Comparison of ENCODE assay signal across 33 cellular contexts in genomic region chr4:184111433-184111832, GRCh38.
"Had no signal": no experiment of that assay in that cellular context is flagged by ENCODE, and none has a peak within 500 bp of the region (broad histone marks: within the 10 kb centered on the region; RNA-seq: fewer than 3 reads in every experiment).

No MANE protein-coding gene starts in this region.

- H3K27ac ChIP-seq: adrenal gland, esophagus squamous epithelium, gastroesophageal sphincter, WERI-Rb-1 had no signal

- H3K4me3 ChIP-seq: adrenal gland, body of pancreas, esophagus squamous epithelium, gastroesophageal sphincter had no signal

- H3K9me3 ChIP-seq: adrenal gland, body of pancreas, esophagus squamous epithelium had no signal

- H3K27ac Mint-ChIP-seq: activated B cell treated with CpG ODN at 0.5 μM for 24 hours; activated CD8-positive, alpha-beta T cell treated with anti-CD3 and anti-CD28 coated beads for 36 hours; activated naive CD8-positive, alpha-beta T cell; activated T-helper 17 cell treated with anti-CD3 and anti-CD28 coated beads, Interleukin-2, amount 50 U/mL, for 72 hours; effector memory CD8-positive, alpha-beta T cell; T-helper 17 cell; T-helper 2 cell treated with Interferon-gamma antibody and Interleukin-4, amounts not matched to agents 5 μg/mL and 100 μg/mL, for 36 hours had no signal

- H3K4me1 Mint-ChIP-seq: activated B cell treated with CpG ODN at 0.5 μM for 24 hours; activated T-helper 17 cell treated with anti-CD3 and anti-CD28 coated beads, Interleukin-2, amount 50 U/mL, for 72 hours had no signal

- H3K36me3 Mint-ChIP-seq: activated naive CD8-positive, alpha-beta T cell had no signal

- H3K27me3 ChIP-seq: adrenal gland, body of pancreas had no signal

- H3K36me3 ChIP-seq: adrenal gland, esophagus squamous epithelium, gastroesophageal sphincter, WERI-Rb-1 had no signal

- ATAC-seq: activated CD4-positive, CD25-positive, alpha-beta regulatory T cell treated with anti-CD3 and anti-CD28 coated beads, Interleukin-2, amount 50 U/mL, for 24 hours; activated CD8-positive, alpha-beta T cell treated with anti-CD3 and anti-CD28 coated beads for 36 hours; activated T-cell treated with anti-CD3 and anti-CD28 coated beads, Interleukin-2, amount 50 U/mL, for 4 hours; activated T-helper 17 cell treated with anti-CD3 and anti-CD28 coated beads, Interleukin-2, amount 50 U/mL, for 72 hours; body of pancreas; effector memory CD8-positive, alpha-beta T cell; gastroesophageal sphincter; T-helper 17 cell had no signal

- H3K27me3 Mint-ChIP-seq: activated CD8-positive, alpha-beta T cell treated with anti-CD3 and anti-CD28 coated beads for 36 hours had no signal

- H3K9me3 Mint-ChIP-seq: activated B cell treated with CpG ODN at 0.5 μM for 24 hours; activated CD8-positive, alpha-beta T cell treated with anti-CD3 and anti-CD28 coated beads for 36 hours; activated T-cell treated with anti-CD3 and anti-CD28 coated beads, Interleukin-2, amount 50 U/mL, for 4 hours; activated T-helper 17 cell treated with anti-CD3 and anti-CD28 coated beads, Interleukin-2, amount 50 U/mL, for 72 hours; effector memory CD8-positive, alpha-beta T cell; T-helper 2 cell treated with Interferon-gamma antibody and Interleukin-4, amounts not matched to agents 5 μg/mL and 100 μg/mL, for 36 hours had no signal

- FAIRE-seq: colon had no signal

- H3K4me3 Mint-ChIP-seq: activated B cell treated with CpG ODN at 0.5 μM for 24 hours; activated CD8-positive, alpha-beta T cell treated with anti-CD3 and anti-CD28 coated beads for 36 hours; activated naive CD8-positive, alpha-beta T cell; activated T-cell treated with anti-CD3 and anti-CD28 coated beads, Interleukin-2, amount 50 U/mL, for 4 hours; activated T-helper 17 cell treated with anti-CD3 and anti-CD28 coated beads, Interleukin-2, amount 50 U/mL, for 72 hours; effector memory CD8-positive, alpha-beta T cell; T-helper 17 cell; T-helper 2 cell treated with Interferon-gamma antibody and Interleukin-4, amounts not matched to agents 5 μg/mL and 100 μg/mL, for 36 hours had no signal

- DNase-seq: activated B cell treated with CpG ODN at 0.5 μM for 24 hours; activated CD4-positive, alpha-beta T cell treated with anti-CD3 and anti-CD28 coated beads for 48 hours; activated CD4-positive, alpha-beta T cell treated with anti-CD3 and anti-CD28 coated beads, Interleukin-2, amount 50 U/mL, for 1 hour; activated CD4-positive, alpha-beta T cell treated with anti-CD3 and anti-CD28 coated beads, Interleukin-2, amount 50 U/mL, for 48 hours; activated CD8-positive, alpha-beta memory T cell treated with anti-CD3 and anti-CD28 coated beads for 24 hours; activated CD8-positive, alpha-beta T cell treated with anti-CD3 and anti-CD28 coated beads for 36 hours; activated effector memory CD4-positive, alpha-beta T cell treated with Interleukin-2 at 50 U/mL for 16 hours; activated gamma-delta T cell treated with Interleukin-2 at 50 U/mL for 16 hours; activated naive CD4-positive, alpha-beta T cell treated with anti-CD3 and anti-CD28 coated beads, Interleukin-2, amount 50 U/mL, for 16 hours; activated naive CD4-positive, alpha-beta T cell treated with Interleukin-2 at 50 U/mL for 16 hours; activated T-cell treated with anti-CD3 and anti-CD28 coated beads, Interleukin-2, amount 50 U/mL, for 4 hours; adrenal gland; amygdala; aorta; body of pancreas; caudate nucleus; cortex of kidney; dermis blood vessel endothelial cell; effector CD4-positive, alpha-beta T cell; effector memory CD8-positive, alpha-beta T cell; erythroblast; esophagus squamous epithelium; foreskin melanocyte; T-helper 1 cell; T-helper 17 cell; T1000; WERI-Rb-1 had no signal

- H3K4me1 ChIP-seq: adrenal gland, esophagus squamous epithelium, gastroesophageal sphincter had no signal
